ENCODE assay signal across 25 cellular contexts in genomic region chr12:53968214-53969127, GRCh38. TPM values are rescaled to one million over a fixed set of nuclear protein-coding genes. Genes with fewer than 3 reads are reported as not detected.
A peak's percentile ranks its signal among the peaks of the same experiment; 100 is the strongest.
DNase-seq lines count a peak whose midpoint lies in the region; ATAC-seq and TF ChIP-seq lines count a peak whose summit lies in the region.
"Had no signal": no experiment of that assay in that cellular context is flagged by ENCODE, and none has a peak within 500 bp of the region (broad histone marks: within the 10 kb centered on the region; RNA-seq: fewer than 3 reads in every experiment).

No MANE protein-coding gene starts in this region.

- DNase-seq in EH (ENCODE audit: low read depth) (peak; percentile 67), M059J (ENCODE audit: low read depth) (peak; percentile 68), gastrocnemius medialis (no peak), SW480 (ENCODE audit: low spot score) (no peak), NCI-H524 treated with DMSO at 0.1 percent for 48 hours (lab: John Stamatoyannopoulos, UW) (no peak), left lung (no peak)
- no peak for DNase-seq in activated CD4-positive, alpha-beta T cell treated with anti-CD3 and anti-CD28 coated beads, Interleukin-2, amount 50 U/mL, for 1 hour
- DNase-seq: activated CD8-positive, alpha-beta memory T cell treated with anti-CD3 and anti-CD28 coated beads, Interleukin-2, amount 50 U/mL, for 4 hours; activated naive CD8-positive, alpha-beta T cell treated with anti-CD3 and anti-CD28 coated beads, Interleukin-2, amount 10 ng/mL, durations not matched to agents 7 days and 5 days; CD4-positive, alpha-beta memory T cell; DMS 273 treated with DMSO at 0.1 percent for 48 hours; GDM1; natural killer cell; NCI-H1105; NCI-H2029 treated with DMSO at 0.1 percent for 48 hours; NCI-H345; PC-3; right cardiac atrium had no signal

- H3K4me3 ChIP-seq in iPS-15b (ENCODE audit: low read depth, low read length) (peak overlapping the region; percentile 24), gastrocnemius medialis (no peak overlapping the region), left lung (no peak overlapping the region)
- H3K4me3 ChIP-seq: gastroesophageal sphincter, pancreas had no signal

- H3K27ac ChIP-seq in gastrocnemius medialis (peak overlapping the region in 3 of 4 donors; percentile 32 to 45 (median 38)), left lung (no peak overlapping the region)
- H3K27ac ChIP-seq: gastroesophageal sphincter, pancreas had no signal

- no peak for TF ChIP-seq CTCF in gastrocnemius medialis (IDR thresholded peaks at IDR 0.05 in 4 of 5, conservative IDR thresholded peaks at IDR 0.05 in 1 of 5)
- TF ChIP-seq CTCF in left lung (IDR thresholded peaks at IDR 0.05) = no peak

- H3K27me3 ChIP-seq in iPS-15b (ENCODE audit: control insufficient read depth, insufficient read depth, low read length) = peaks cover 100% of the 10 kb centered on the region
- peaks cover 84 to 99% (median 89%) of the 10 kb centered on the region in 3 donors for H3K27me3 ChIP-seq in gastrocnemius medialis
- peaks cover 100% of the 10 kb centered on the region in 2 donors for H3K27me3 ChIP-seq in left lung

- intact Hi-C loops in gastrocnemius medialis (cut with DNase I; ENCODE audit: low total_unique reads) (no loop called here), left lung (cut with DNase I) (no loop called here)

- no peak for TF ChIP-seq POLR2A in gastrocnemius medialis (IDR thresholded peaks at IDR 0.05)

- H3K9me3 ChIP-seq in iPS-15b (ENCODE audit: control insufficient read depth, insufficient read depth, low read length) (no peaks in the 10 kb centered on the region), gastrocnemius medialis (no peaks in the 10 kb centered on the region), left lung (no peaks in the 10 kb centered on the region)
- H3K9me3 ChIP-seq: gastroesophageal sphincter, pancreas had no signal

- H3K4me1 ChIP-seq in iPS-15b (ENCODE audit: control insufficient read depth, insufficient read depth, low read length) (no peaks in the 10 kb centered on the region), gastrocnemius medialis (peaks cover 0 to 4% of the 10 kb centered on the region in 2 donors), left lung (peaks cover 0 to 9% of the 10 kb centered on the region in 2 donors)
- H3K4me1 ChIP-seq: pancreas had no signal

- no peaks in the 10 kb centered on the region for H3K36me3 ChIP-seq in iPS-15b (ENCODE audit: control insufficient read depth, insufficient read depth, low read length)
- no peaks in the 10 kb centered on the region for H3K36me3 ChIP-seq in gastrocnemius medialis
- no peaks in the 10 kb centered on the region for H3K36me3 ChIP-seq in left lung
- H3K36me3 ChIP-seq: gastroesophageal sphincter, pancreas had no signal

- ATAC-seq in gastrocnemius medialis (no peak), left lung (no peak)
- ATAC-seq: activated T-helper 17 cell treated with anti-CD3 and anti-CD28 coated beads, Interleukin-2, amount 50 U/mL, for 72 hours; gastroesophageal sphincter; HCT116; natural killer cell; pancreas; PC-3; right cardiac atrium had no signal

- H3K9ac ChIP-seq in iPS-15b (ENCODE audit: low read depth, low read length) = no peak overlapping the region

- in situ Hi-C loops in gastrocnemius medialis (cut with MboI; ENCODE audit: low sequenced_read_pairs in 4 of 4) = no loop called here

RNA-seq across cellular contexts. Expression of gene HOXC11, which starts 4.5 kb away (rescaled TPM):
- total RNA-seq in M059J (2014; rRNA removed; shearing (Covaris generic)) = 1.7 and 1.9 TPM in 2 replicates
- total RNA-seq in gastrocnemius medialis (1 to 10 TPM in 1 of 4 donors, under 1 TPM in 3; 0.24 to 1.1 (median 0.44) TPM), left lung (not detected)
- total RNA-seq: activated naive CD8-positive, alpha-beta T cell treated with anti-CD3 and anti-CD28 coated beads, Interleukin-2, amount 10 ng/mL, durations not matched to agents 7 days and 5 days; activated T-helper 17 cell treated with anti-CD3 and anti-CD28 coated beads, Interleukin-2, amount 50 U/mL, for 72 hours; CD4-positive, alpha-beta memory T cell; gastroesophageal sphincter; natural killer cell; pancreas; right cardiac atrium; T-helper 1 cell treated with Interleukin-12 subunit alpha and Interleukin-12 subunit beta and Interleukin-4 antibody, amounts not matched to agents 30 ng/mL and 1 ng/mL, for 36 hours had no signal

RNA-seq across cellular contexts. Expression of gene HOTAIR, which starts 6.3 kb away (rescaled TPM):
- total RNA-seq in M059J (2014; rRNA removed; shearing (Covaris generic)) = 5.0 and 7.4 TPM in 2 replicates
- total RNA-seq in gastrocnemius medialis (under 1 TPM in 3 of 4 donors, not detected in 1; 0.35 to 0.83 (median 0.56) TPM), left lung (not detected)
- total RNA-seq: activated naive CD8-positive, alpha-beta T cell treated with anti-CD3 and anti-CD28 coated beads, Interleukin-2, amount 10 ng/mL, durations not matched to agents 7 days and 5 days; activated T-helper 17 cell treated with anti-CD3 and anti-CD28 coated beads, Interleukin-2, amount 50 U/mL, for 72 hours; CD4-positive, alpha-beta memory T cell; epithelial cell of proximal tubule; natural killer cell; pancreas; right cardiac atrium; T-helper 1 cell treated with Interleukin-12 subunit alpha and Interleukin-12 subunit beta and Interleukin-4 antibody, amounts not matched to agents 30 ng/mL and 1 ng/mL, for 36 hours had no signal

RNA-seq across cellular contexts. Expression of gene HOXC12, which starts 13.8 kb away (rescaled TPM):
- not detected in 2 replicates for total RNA-seq in M059J (2014; rRNA removed; shearing (Covaris generic))
- not detected for total RNA-seq in gastrocnemius medialis
- total RNA-seq in left lung = not detected
- total RNA-seq: activated naive CD8-positive, alpha-beta T cell treated with anti-CD3 and anti-CD28 coated beads, Interleukin-2, amount 10 ng/mL, durations not matched to agents 7 days and 5 days; activated T-helper 17 cell treated with anti-CD3 and anti-CD28 coated beads, Interleukin-2, amount 50 U/mL, for 72 hours; CD4-positive, alpha-beta memory T cell; epithelial cell of proximal tubule; gastroesophageal sphincter; natural killer cell; pancreas; right cardiac atrium; T-helper 1 cell treated with Interleukin-12 subunit alpha and Interleukin-12 subunit beta and Interleukin-4 antibody, amounts not matched to agents 30 ng/mL and 1 ng/mL, for 36 hours had no signal

RNA-seq across cellular contexts. Expression of gene HOXC10, which starts 16.5 kb away (rescaled TPM):
- total RNA-seq in M059J (2014; rRNA removed; shearing (Covaris generic)) = 15.0 and 15.3 TPM in 2 replicates
- total RNA-seq in gastrocnemius medialis = 10 to 100 TPM; 23.9 to 48.3 (median 40.3) TPM
- total RNA-seq in left lung = not detected
- total RNA-seq: activated naive CD8-positive, alpha-beta T cell treated with anti-CD3 and anti-CD28 coated beads, Interleukin-2, amount 10 ng/mL, durations not matched to agents 7 days and 5 days; activated T-helper 17 cell treated with anti-CD3 and anti-CD28 coated beads, Interleukin-2, amount 50 U/mL, for 72 hours; CD4-positive, alpha-beta memory T cell; gastroesophageal sphincter; natural killer cell; right cardiac atrium; T-helper 1 cell treated with Interleukin-12 subunit alpha and Interleukin-12 subunit beta and Interleukin-4 antibody, amounts not matched to agents 30 ng/mL and 1 ng/mL, for 36 hours had no signal

RNA-seq across cellular contexts. Expression of gene HOXC13, which starts 29.8 kb away (rescaled TPM):
- 27.8 and 31.2 TPM in 2 replicates for total RNA-seq in M059J (2014; rRNA removed; shearing (Covaris generic))
- total RNA-seq in gastrocnemius medialis = under 1 TPM in 2 of 4 donors, not detected in 2; 0.10 to 0.33 TPM
- total RNA-seq in left lung = not detected
- total RNA-seq: activated naive CD8-positive, alpha-beta T cell treated with anti-CD3 and anti-CD28 coated beads, Interleukin-2, amount 10 ng/mL, durations not matched to agents 7 days and 5 days; activated T-helper 17 cell treated with anti-CD3 and anti-CD28 coated beads, Interleukin-2, amount 50 U/mL, for 72 hours; CD4-positive, alpha-beta memory T cell; epithelial cell of proximal tubule; gastroesophageal sphincter; natural killer cell; right cardiac atrium; T-helper 1 cell treated with Interleukin-12 subunit alpha and Interleukin-12 subunit beta and Interleukin-4 antibody, amounts not matched to agents 30 ng/mL and 1 ng/mL, for 36 hours had no signal

Comparison
In these comparisons a context has a peak if more than half of its experiments do, and no peak if none do; other contexts are left out.
1. DNase-seq: peak in EH (single experiment) and M059J (single experiment); none in gastrocnemius medialis (0 of 2), SW480 (single experiment), NCI-H524 treated with DMSO at 0.1 percent for 48 hours (single experiment), left lung (0 of 2) and activated CD4-positive, alpha-beta T cell treated with anti-CD3 and anti-CD28 coated beads, Interleukin-2, amount 50 U/mL, for 1 hour (single experiment).
2. H3K27ac ChIP-seq: peak in gastrocnemius medialis (3 of 4); none in left lung (0 of 2).